22 cellular contexts compared by ENCODE assay signal in the genomic region with DNA sequence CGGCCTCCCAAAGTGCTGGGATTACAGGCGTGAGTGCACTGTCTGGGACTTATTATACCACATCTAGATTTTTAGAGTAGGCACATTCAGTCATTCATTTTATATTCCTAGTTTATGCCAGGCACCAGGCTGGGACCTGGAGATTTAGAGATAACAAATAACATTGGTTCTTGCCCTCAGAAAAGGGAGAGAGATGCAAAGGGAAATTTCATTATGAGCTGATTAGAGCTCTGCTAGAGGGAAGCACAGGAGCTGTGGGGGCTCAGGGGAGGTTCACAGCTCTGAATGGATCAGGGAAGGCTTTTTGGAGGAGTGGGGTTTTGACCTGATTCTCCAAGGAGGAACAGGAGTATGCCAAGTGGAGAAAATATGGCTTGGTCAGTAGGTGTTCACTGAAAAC. TPM values are rescaled to one million over a fixed set of nuclear protein-coding genes. Genes with fewer than 3 reads are reported as not detected.
DNase-seq lines count a peak whose midpoint lies in the region; ATAC-seq, FAIRE-seq and TF ChIP-seq lines count a peak whose summit lies in the region.
"Had no signal": no experiment of that assay in that cellular context is flagged by ENCODE, and none has a peak within 500 bp of the region (broad histone marks: within the 10 kb centered on the region; RNA-seq: fewer than 3 reads in every experiment).

No MANE protein-coding gene starts in this region.

- DNase-seq in SK-N-DZ (ENCODE audit: low spot score) (peak; percentile 90), bronchial epithelial cell (ENCODE audit: low read depth) (no peak), neuronal stem cell (ENCODE audit: low spot score) (no peak), upper lobe of right lung (no peak)
- no peak for DNase-seq in stimulated activated naive CD4-positive, alpha-beta T cell treated with Interleukin-2 at 50 U/mL for 16 hours (lab: John Stamatoyannopoulos, UW)
- DNase-seq: 8988T; ACHN; C1 segment of cervical spinal cord; Calu3; CD4-positive, alpha-beta memory T cell; COR-L47; DMS53; DMS79 treated with DMSO at 0.1 percent for 48 hours; GF-D8; H9 had no signal

- ATAC-seq in upper lobe of right lung: no peak
- ATAC-seq in HG03457 (IDR thresholded peaks at IDR 0.05; ENCODE audit: unreplicated experiment): no peak
- ATAC-seq: A549, GM23338, HCT116 had no signal

- H3K4me2 ChIP-seq in neuronal stem cell (ENCODE audit: insufficient read depth, low read length, poor library complexity, severe bottlenecking): no peak overlapping the region
- H3K4me2 ChIP-seq: A549, GM23338 had no signal

- H2AFZ ChIP-seq in neuronal stem cell (ENCODE audit: low read length): no peak overlapping the region
- H2AFZ ChIP-seq: GM23338 had no signal

- no peaks in the 10 kb centered on the region for H3K4me1 ChIP-seq in neuronal stem cell (ENCODE audit: control insufficient read depth in 2 of 2, insufficient read depth in 1 of 2, low read depth in 1 of 2, low read length in 2 of 2)
- no peaks in the 10 kb centered on the region for H3K4me1 ChIP-seq in upper lobe of right lung
- H3K4me1 ChIP-seq: A549 had no signal

- H3K27me3 ChIP-seq in bronchial epithelial cell (ENCODE audit: control insufficient read depth, insufficient read depth, low read length) (no peaks in the 10 kb centered on the region), neuronal stem cell (ENCODE audit: control insufficient read depth in 3 of 3, insufficient read depth in 3 of 3, low read depth in 1 of 3, low read length in 3 of 3) (peaks cover 0 to 2% (median 0%) of the 10 kb centered on the region in 3 experiments), upper lobe of right lung (no peaks in the 10 kb centered on the region)

- H4K8ac ChIP-seq in neuronal stem cell (ENCODE audit: low read depth, low read length): no peak overlapping the region

- WGBS in neuronal stem cell (ENCODE audit: extremely low coverage in 2 of 2, insufficient read length in 2 of 2, insufficient replicate concordance in 1 of 2), 2 donors: no CpG with 5 or more reads among the region's 2 CpGs

- no peak overlapping the region for H2BK12ac ChIP-seq in neuronal stem cell (ENCODE audit: low read length)

- H4K91ac ChIP-seq in neuronal stem cell (ENCODE audit: low read depth, low read length, poor library complexity): no peak overlapping the region

- peak overlapping the region; percentile 32 for H3K23ac ChIP-seq in neuronal stem cell (ENCODE audit: low read depth, low read length, poor library complexity)

- no peaks in the 10 kb centered on the region for H3K79me1 ChIP-seq in neuronal stem cell (ENCODE audit: low read depth, low read length)

- no peak overlapping the region for H3K18ac ChIP-seq in neuronal stem cell (ENCODE audit: low read length)

- intact Hi-C loops in upper lobe of right lung (cut with DNase I): no loop called here

- FAIRE-seq in bronchial epithelial cell (lab: Jason Lieb, UNC): peak; percentile 73
- FAIRE-seq: A549, GM18507 had no signal

- H3K9ac ChIP-seq in neuronal stem cell (ENCODE audit: low read depth, low read length, poor library complexity): no peak overlapping the region

- H2AK5ac ChIP-seq in neuronal stem cell (ENCODE audit: low read depth, low read length): no peak overlapping the region

- H2BK5ac ChIP-seq in neuronal stem cell (ENCODE audit: low read length): no peak overlapping the region

- H3K27ac ChIP-seq in neuronal stem cell (replicated peaks; ENCODE audit: low read length) (no peak overlapping the region), upper lobe of right lung (no peak overlapping the region)
- H3K27ac ChIP-seq: A549 had no signal

- H3K4ac ChIP-seq in neuronal stem cell (ENCODE audit: low read length): no peak overlapping the region

- TF ChIP-seq CTCF in bronchial epithelial cell (IDR thresholded peaks at IDR 0.05; ENCODE audit: insufficient read depth, low read length, severe bottlenecking) (no peak), upper lobe of right lung (IDR thresholded peaks at IDR 0.05) (no peak)

- no peak overlapping the region for H2BK15ac ChIP-seq in neuronal stem cell (ENCODE audit: low read length)

- no peak overlapping the region for H3K4me3 ChIP-seq in bronchial epithelial cell (ENCODE audit: low read depth, low read length)
- H3K4me3 ChIP-seq in neuronal stem cell (ENCODE audit: low read length in 2 of 2): no peak overlapping the region
- no peak overlapping the region for H3K4me3 ChIP-seq in upper lobe of right lung
- H3K4me3 ChIP-seq: A549, GM23338 had no signal

- no peak overlapping the region for H3K14ac ChIP-seq in neuronal stem cell (ENCODE audit: low read length)

- H3K9me3 ChIP-seq in neuronal stem cell (replicated peaks in 1 of 2; ENCODE audit: control insufficient read depth in 2 of 2, insufficient read depth in 1 of 2, low read depth in 1 of 2, low read length in 2 of 2) (no peaks in the 10 kb centered on the region), upper lobe of right lung (no peaks in the 10 kb centered on the region)
- H3K9me3 ChIP-seq: A549 had no signal

- no peak overlapping the region for H2BK120ac ChIP-seq in neuronal stem cell (ENCODE audit: low read depth, low read length)

- H3K36me3 ChIP-seq in bronchial epithelial cell (ENCODE audit: control insufficient read depth, insufficient read depth, low read length): no peaks in the 10 kb centered on the region
- no peaks in the 10 kb centered on the region for H3K36me3 ChIP-seq in neuronal stem cell (replicated peaks in 1 of 2; ENCODE audit: control insufficient read depth in 2 of 2, insufficient read depth in 2 of 2, low read length in 2 of 2)
- no peaks in the 10 kb centered on the region for H3K36me3 ChIP-seq in upper lobe of right lung

RNA-seq across cellular contexts. Expression of a gene that starts 32.3 kb away (rescaled TPM):
- polyA plus RNA-seq in SK-N-DZ (2014; cell fraction: cytosol; rRNA removed): 0.08 and 0.15 TPM in 2 replicates
- polyA plus RNA-seq in SK-N-DZ (2014; cell fraction: nucleus; rRNA removed): 1.2 and 2.0 TPM in 2 replicates
- total RNA-seq in bronchial epithelial cell: 0.13 TPM in 1 of 2 replicates, not detected in the other
- 0.60 TPM for polyA plus RNA-seq in neuronal stem cell (2013, experiment 1 of 2)
- 0.29 TPM for polyA plus RNA-seq in neuronal stem cell (2013, experiment 2 of 2)
- total RNA-seq in upper lobe of right lung: 2.3 TPM
- total RNA-seq: G401, H4 had no signal

RNA-seq across cellular contexts. Expression of a gene that starts 42.9 kb away (rescaled TPM):
- 197 and 212 TPM in 2 replicates for polyA plus RNA-seq in SK-N-DZ (2014; cell fraction: cytosol; rRNA removed)
- 97.5 and 142 TPM in 2 replicates for polyA plus RNA-seq in SK-N-DZ (2014; cell fraction: nucleus; rRNA removed)
- 81.5 and 95.6 TPM in 2 replicates for total RNA-seq in bronchial epithelial cell
- 139 TPM for polyA plus RNA-seq in neuronal stem cell (2013, experiment 1 of 2)
- polyA plus RNA-seq in neuronal stem cell (2013, experiment 2 of 2): 137 TPM
- total RNA-seq in upper lobe of right lung: 111 TPM
